In the genomic region with DNA sequence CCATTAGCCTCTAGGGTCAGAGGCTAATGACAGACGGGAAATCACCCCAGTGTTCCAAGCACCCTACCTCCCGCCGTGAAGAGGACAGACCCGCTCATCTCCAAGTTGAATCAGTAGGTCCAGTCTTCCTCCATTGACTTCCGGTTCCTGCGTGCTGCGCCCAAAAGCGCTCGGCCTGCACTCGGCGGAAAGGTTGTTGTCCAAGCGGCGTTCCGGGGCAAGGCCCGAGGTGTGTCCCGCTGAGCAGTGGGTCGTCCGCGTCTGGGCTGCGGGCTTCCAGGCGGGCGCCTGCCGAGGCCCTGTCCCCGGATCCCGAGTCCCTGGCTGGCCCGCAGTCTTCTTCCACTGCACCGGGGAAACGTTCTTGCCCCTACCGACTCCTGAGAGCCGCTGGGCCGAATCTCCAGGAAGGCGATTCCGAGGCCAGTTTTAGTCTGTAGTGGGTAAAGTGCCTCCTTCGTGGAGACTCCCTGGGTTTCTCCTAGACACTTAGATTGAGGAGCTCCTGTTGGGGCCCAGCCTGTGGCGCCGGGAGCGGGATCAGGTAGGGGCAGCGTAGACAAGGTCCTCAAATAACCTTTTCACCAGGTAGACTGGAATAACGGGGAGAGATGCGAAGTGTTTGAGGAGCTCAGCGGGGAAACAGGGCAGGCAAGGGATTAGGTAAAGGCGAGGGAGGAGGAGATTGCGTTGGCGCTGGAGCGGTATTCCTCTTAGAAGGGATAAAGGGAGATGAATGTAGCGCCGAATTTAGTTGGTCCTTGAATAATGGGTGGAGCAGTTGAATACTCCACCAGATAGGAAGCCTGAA, we compare ENCODE assay signal across 8 cellular contexts. TPM values are rescaled to one million over a fixed set of nuclear protein-coding genes. Genes with fewer than 3 reads are reported as not detected.
DNase-seq lines count a peak whose midpoint lies in the region; ATAC-seq and TF ChIP-seq lines count a peak whose summit lies in the region.

Gene TEFM, minus strand, starts transcription at position 138 of the 811 bp plus-strand sequence. Its CDS starts 40 bp downstream, at position 98.

- H3K36me3 ChIP-seq in kidney epithelial cell (ENCODE audit: control insufficient read depth, insufficient read depth, low read length): peaks cover 2% of the 10 kb centered on the region

- TF ChIP-seq CTCF in AG09319 (IDR thresholded peaks at IDR 0.05; ENCODE audit: low read depth, low read length): no peak
- peak; percentile 17 for TF ChIP-seq CTCF in chondrocyte (IDR thresholded peaks at IDR 0.05)
- no peak for TF ChIP-seq CTCF in kidney epithelial cell (IDR thresholded peaks at IDR 0.05; ENCODE audit: insufficient read depth, low read length, poor library complexity, severe bottlenecking)

- intact Hi-C loops in activated CD4-positive, alpha-beta T cell treated with anti-CD3 and anti-CD28 coated beads for 36 hours (cut with DNase I, micrococcal nuclease): loop anchor here (1.0 to 10.0 kb wide), 4 partner anchors 65 to 308 kb away; partner anchors contain the start of genes RNF135 (in 2 of the 2) and NF1 (in 1 of the 2)

- CTCF ChIA-PET in activated CD4-positive, alpha-beta T cell treated with anti-CD3 and anti-CD28 coated beads for 36 hours (lab: Charles Lee): interaction anchor here (0.7 to 1.7 kb wide), 3 partner anchors 10 to 1993 kb away, joined by 3 to 5 read pairs (median 3); no protein-coding TSS in a partner anchor

- no peaks in the 10 kb centered on the region for H3K27me3 Mint-ChIP-seq in activated CD4-positive, alpha-beta T cell treated with anti-CD3 and anti-CD28 coated beads for 36 hours
- no peaks in the 10 kb centered on the region for H3K27me3 Mint-ChIP-seq in chondrocyte (ENCODE audit: low read depth)

- no peaks in the 10 kb centered on the region for H3K9me3 Mint-ChIP-seq in activated CD4-positive, alpha-beta T cell treated with anti-CD3 and anti-CD28 coated beads for 36 hours (ENCODE audit: low read depth)
- H3K9me3 Mint-ChIP-seq in chondrocyte (ENCODE audit: low read depth): no peaks in the 10 kb centered on the region

- H3K4me1 Mint-ChIP-seq in activated CD4-positive, alpha-beta T cell treated with anti-CD3 and anti-CD28 coated beads for 36 hours: peaks cover 41% of the 10 kb centered on the region
- peaks cover 23% of the 10 kb centered on the region for H3K4me1 Mint-ChIP-seq in chondrocyte (ENCODE audit: low read depth)

- DNase-seq in AG09319 (ENCODE audit: extremely low read depth, low read depth): peak; percentile 71
- peak; percentile 89 for DNase-seq in NCI-H460 (ENCODE audit: extremely low read depth, low read depth)
- DNase-seq in activated CD4-positive, alpha-beta T cell treated with anti-CD3 and anti-CD28 coated beads for 36 hours: peak; percentile 93
- peak; percentile 98 for DNase-seq in chondrocyte (ENCODE audit: low spot score)
- peak; percentile 47 for DNase-seq in kidney epithelial cell (ENCODE audit: low read depth)
- peak; percentile 93 for DNase-seq in stimulated activated CD4-positive, alpha-beta T cell treated with anti-CD3 and anti-CD28 coated beads, Interleukin-15, amount 100 ng/mL, for 24 hours

- H3K4me3 ChIP-seq in kidney epithelial cell (ENCODE audit: low read depth, low read length): peak within 1 kb of the TSS; percentile 95

- H3K4me3 Mint-ChIP-seq in activated CD4-positive, alpha-beta T cell treated with anti-CD3 and anti-CD28 coated beads for 36 hours: peak within 1 kb of the TSS; percentile 88
- peak within 1 kb of the TSS; percentile 99 for H3K4me3 Mint-ChIP-seq in chondrocyte (ENCODE audit: unreplicated experiment)

- peak; percentile 82 for ATAC-seq in GM19025 (IDR thresholded peaks at IDR 0.05; ENCODE audit: low read depth, unreplicated experiment)
- ATAC-seq in HG03342 (IDR thresholded peaks at IDR 0.05; ENCODE audit: unreplicated experiment): peak; percentile 88
- ATAC-seq in activated CD4-positive, alpha-beta T cell treated with anti-CD3 and anti-CD28 coated beads for 36 hours: peak; percentile 97

- POLR2A ChIA-PET in activated CD4-positive, alpha-beta T cell treated with anti-CD3 and anti-CD28 coated beads for 36 hours (lab: Charles Lee): no interaction called here

- peaks cover 10% of the 10 kb centered on the region for H3K36me3 Mint-ChIP-seq in activated CD4-positive, alpha-beta T cell treated with anti-CD3 and anti-CD28 coated beads for 36 hours (ENCODE audit: low read depth)
- peaks cover 5% of the 10 kb centered on the region for H3K36me3 Mint-ChIP-seq in chondrocyte (ENCODE audit: low read depth)

- no peaks in the 10 kb centered on the region for H3K27me3 ChIP-seq in kidney epithelial cell (ENCODE audit: control insufficient read depth, insufficient read depth, low read length)

- peak within 1 kb of the TSS; percentile 87 for H3K27ac Mint-ChIP-seq in activated CD4-positive, alpha-beta T cell treated with anti-CD3 and anti-CD28 coated beads for 36 hours
- H3K27ac Mint-ChIP-seq in chondrocyte (ENCODE audit: unreplicated experiment): peak within 1 kb of the TSS; percentile 97

RNA-seq across cellular contexts. Expression of gene TEFM, which starts in this region (rescaled TPM):
- 21.5 and 29.4 TPM in 2 replicates for total RNA-seq in NCI-H460 (2014; rRNA removed; shearing (Covaris generic))
- 18.3 and 21.3 TPM in 2 replicates for polyA plus RNA-seq in NCI-H460 (2014; cell fraction: nucleus; rRNA removed)
- 10 to 100 TPM; 13.4 to 15.3 TPM for total RNA-seq in activated CD4-positive, alpha-beta T cell treated with anti-CD3 and anti-CD28 coated beads for 36 hours
- total RNA-seq in chondrocyte (10.8 to 17.8 TPM (median 10.9 TPM) in 3 replicates), kidney epithelial cell (7.8 and 8.8 TPM in 2 replicates)

Comparison
In these comparisons a context has a peak if more than half of its experiments do, and no peak if none do; other contexts are left out.
1. Peak in every context shown above with its lines: DNase-seq, ATAC-seq and H3K4me3 ChIP-seq.
2. DNase-seq: peak in every context shown above with its lines; median percentile 98 in chondrocyte; 93 in activated CD4-positive, alpha-beta T cell treated with anti-CD3 and anti-CD28 coated beads for 36 hours; 93 in stimulated activated CD4-positive, alpha-beta T cell treated with anti-CD3 and anti-CD28 coated beads, Interleukin-15, amount 100 ng/mL, for 24 hours; 89 in NCI-H460; 71 in AG09319; 47 in kidney epithelial cell.